In genomic region chr12:121467638-121468403, GRCh38 we compare ENCODE assay signal across 8 cellular contexts.
DNase-seq lines count a peak whose midpoint lies in the region; ATAC-seq, FAIRE-seq and TF ChIP-seq lines count a peak whose summit lies in the region.

No MANE protein-coding gene starts in this region.

- no TSS peak for BruUV-seq in MCF 10A (replicated peaks; lab: Mats Ljungman, UMichigan)

- H3K4me1 Mint-ChIP-seq in MCF 10A (ENCODE audit: insufficient read depth, unreplicated experiment): peaks cover 9% of the 10 kb centered on the region

- POLR2A ChIA-PET in A549 (lab: Yijun Ruan, JAX) (interaction anchor here (0.9 to 1.0 kb wide), 2 partner anchors 11 to 26 kb away, joined by 3 read pairs; no protein-coding TSS in a partner anchor), MCF 10A (lab: Yijun Ruan, JAX) (interaction anchor here (0.6 to 1.2 kb wide), 4 partner anchors 67 to 462 kb away, joined by 3 to 4 read pairs (median 3); partner anchors contain the start of gene RNF34)

- DNase-seq in A549 (ENCODE audit: low read depth in 1 of 2, low spot score in 1 of 2) (peak; percentile 25 to 31), GM12891 (ENCODE audit: insufficient read length, low spot score) (no peak), MCF 10A (ENCODE audit: unreplicated experiment) (peak; percentile 18), COLO829 (ENCODE audit: low spot score) (no peak)

- no peaks in the 10 kb centered on the region for H3K27me3 Mint-ChIP-seq in MCF 10A (ENCODE audit: insufficient read depth, unreplicated experiment)

- TF ChIP-seq EP300 in A549 (IDR thresholded peaks at IDR 0.05) (no peak), Ishikawa (IDR thresholded peaks at IDR 0.05; ENCODE audit: borderline replicate concordance) (0 out of 2 replicates have a peak, but pooled peaks have one; percentile 18)

- H3K4me3 Mint-ChIP-seq in MCF 10A (ENCODE audit: unreplicated experiment): peak overlapping the region; percentile 38

- no peaks in the 10 kb centered on the region for H3K9me3 Mint-ChIP-seq in MCF 10A (ENCODE audit: unreplicated experiment)

- intact Hi-C loops in MCF 10A (cut with micrococcal nuclease): no loop called here

- H3K27ac ChIP-seq in A549 (peak overlapping the region; percentile 46 to 93), liver (ENCODE audit: low read depth in 1 of 2, low read length in 2 of 2) (no peak overlapping the region), thymus (ENCODE audit: low read depth) (peak overlapping the region; percentile 69)

- H3K27me3 ChIP-seq in liver (ENCODE audit: control insufficient read depth in 4 of 4, insufficient read depth in 4 of 4, low read length in 3 of 4): no peaks in the 10 kb centered on the region
- H3K27me3 ChIP-seq in thymus (ENCODE audit: control insufficient read depth, insufficient read depth): no peaks in the 10 kb centered on the region

- H3K36me3 ChIP-seq in liver (ENCODE audit: control insufficient read depth in 4 of 4, insufficient read depth in 3 of 4, low read depth in 1 of 4, low read length in 3 of 4) (no peaks in the 10 kb centered on the region), thymus (ENCODE audit: control insufficient read depth, insufficient read depth) (peaks cover 5% of the 10 kb centered on the region)

- no peak for TF ChIP-seq RAD21 in A549 (conservative IDR thresholded peaks at IDR 0.05 in 1 of 2, IDR thresholded peaks at IDR 0.05 in 1 of 2)
- no peak for TF ChIP-seq RAD21 in Ishikawa (IDR thresholded peaks at IDR 0.05; ENCODE audit: low read depth)
- TF ChIP-seq RAD21 in liver (IDR thresholded peaks at IDR 0.05): no peak

- no peaks in the 10 kb centered on the region for H3K36me3 Mint-ChIP-seq in MCF 10A (ENCODE audit: insufficient read depth, unreplicated experiment)

- no peak overlapping the region for H3K27ac Mint-ChIP-seq in MCF 10A (ENCODE audit: low read depth, unreplicated experiment)

- peak overlapping the region; percentile 81 for H3K4me2 ChIP-seq in A549

- H3K9me3 ChIP-seq in A549 (no peaks in the 10 kb centered on the region), liver (ENCODE audit: control insufficient read depth in 4 of 4, low read length in 3 of 4) (no peaks in the 10 kb centered on the region), thymus (ENCODE audit: control insufficient read depth) (no peaks in the 10 kb centered on the region)

- peaks cover 9% of the 10 kb centered on the region for H3K4me1 ChIP-seq in A549
- peaks cover 8 to 15% (median 13%) of the 10 kb centered on the region in 4 donors for H3K4me1 ChIP-seq in liver (ENCODE audit: control insufficient read depth in 4 of 4, insufficient read depth in 4 of 4, low read length in 3 of 4)
- H3K4me1 ChIP-seq in thymus (ENCODE audit: control insufficient read depth, insufficient read depth, low read length): peaks cover 9% of the 10 kb centered on the region

- TF ChIP-seq POLR2A in A549 (IDR thresholded peaks at IDR 0.05; ENCODE audit: low read length): peak; percentile 64
- no peak for TF ChIP-seq POLR2A in GM12891 (IDR thresholded peaks at IDR 0.05; ENCODE audit: low read depth, low read length)

- WGBS in A549 (ENCODE audit: missing lambda C conversion rate): 62% methylated on average over 22 of the region's 48 CpGs
- WGBS in liver: 22% methylated on average over 48 of the region's 48 CpGs
- WGBS in thymus: 17% methylated on average over 48 of the region's 48 CpGs

- peak overlapping the region; percentile 67 for H3K4me3 ChIP-seq in A549
- H3K4me3 ChIP-seq in liver (ENCODE audit: low read depth in 1 of 3, low read length in 3 of 3): peak overlapping the region; percentile 54 to 86 (median 57)
- H3K4me3 ChIP-seq in thymus (ENCODE audit: low read length): peak overlapping the region; percentile 73

- ATAC-seq in A549 (peak; percentile 38 to 53), HG03439 (IDR thresholded peaks at IDR 0.05; ENCODE audit: unreplicated experiment) (no peak)

- CTCF ChIA-PET in A549 (lab: Yijun Ruan, JAX): interaction anchor here (0.8 to 2.2 kb wide), 6 partner anchors 9 to 34 kb away, joined by 3 to 10 read pairs (median 4); no protein-coding TSS in a partner anchor
- CTCF ChIA-PET in MCF 10A (lab: Yijun Ruan, JAX): interaction anchor here (0.6 to 1.2 kb wide), 2 partner anchors 128 to 157 kb away, joined by 3 to 4 read pairs; no protein-coding TSS in a partner anchor

- no peak for FAIRE-seq in A549 (lab: Jason Lieb, UNC)
- FAIRE-seq in GM12891 (lab: Jason Lieb, UNC): peak; percentile 23

- H3K9ac ChIP-seq in liver (ENCODE audit: low read depth in 1 of 2, low read length in 2 of 2): no peak overlapping the region

- TF ChIP-seq CTCF in A549 (IDR thresholded peaks at IDR 0.05): no peak
- no peak for TF ChIP-seq CTCF in MCF 10A (IDR thresholded peaks at IDR 0.05; ENCODE audit: unreplicated experiment)
- no peak for TF ChIP-seq CTCF in liver (IDR thresholded peaks at IDR 0.05; ENCODE audit: low read depth, low read length, missing input control)

TF ChIP-seq in A549, 52 proteins besides CTCF, POLR2A, EP300 and RAD21:
- TF ChIP-seq ZFP36 (IDR thresholded peaks at IDR 0.05; ENCODE audit: borderline replicate concordance, partially characterized antibody) (no peak), TFCP2L1 (CRISPR knock-in tag; IDR thresholded peaks at IDR 0.05) (no peak), ZNF302 (CRISPR knock-in tag; IDR thresholded peaks at IDR 0.05) (no peak)

TF ChIP-seq in GM12891, 5 proteins besides CTCF, POLR2A, EP300 and RAD21:
- no peak for TF ChIP-seq SPI1 (IDR thresholded peaks at IDR 0.05; ENCODE audit: low read depth, low read length)
- TF ChIP-seq PAX5 (IDR thresholded peaks at IDR 0.05; ENCODE audit: insufficient read depth, low read length, severe bottlenecking): peak; percentile 44
TF ChIP-seq in GM12891: peak in this region for 1.

TF ChIP-seq in Ishikawa, 13 proteins besides CTCF, POLR2A, EP300 and RAD21 (continues in another document):
- TF ChIP-seq CEBPB (IDR thresholded peaks at IDR 0.05) (no peak), TAF1 (IDR thresholded peaks at IDR 0.05; ENCODE audit: low read depth) (0 out of 2 replicates have a peak, but pooled peaks have one; percentile 29), REST (IDR thresholded peaks at IDR 0.05; ENCODE audit: low read depth) (no peak), EGR1 (IDR thresholded peaks at IDR 0.05) (no peak), ZBTB7A (IDR thresholded peaks at IDR 0.05; ENCODE audit: low read depth) (peak; percentile 92)

TF ChIP-seq in liver, 16 proteins besides CTCF, POLR2A, EP300 and RAD21:
- TF ChIP-seq SP1 (IDR thresholded peaks at IDR 0.05) (no peak), NR2F2 (IDR thresholded peaks at IDR 0.05) (no peak), TAF1 (conservative IDR thresholded peaks at IDR 0.05) (no peak), HNF4A (conservative IDR thresholded peaks at IDR 0.05) (no peak)
TF ChIP-seq in liver: peak in this region for 0.

Comparison
In these comparisons a context has a peak if more than half of its experiments do, and no peak if none do; other contexts are left out.
1. DNase-seq: peak in A549 (2 of 2) and MCF 10A (single experiment); none in GM12891 (single experiment) and COLO829 (single experiment).
2. H3K27ac ChIP-seq: peak in A549 (2 of 2) and thymus (single experiment); none in liver (0 of 2).
3. Peak in every context shown above with its lines, with median percentiles within 50 percentile points of each other: H3K4me3 ChIP-seq.